Comparison of ENCODE assay signal across 7 cellular contexts in the genomic region with DNA sequence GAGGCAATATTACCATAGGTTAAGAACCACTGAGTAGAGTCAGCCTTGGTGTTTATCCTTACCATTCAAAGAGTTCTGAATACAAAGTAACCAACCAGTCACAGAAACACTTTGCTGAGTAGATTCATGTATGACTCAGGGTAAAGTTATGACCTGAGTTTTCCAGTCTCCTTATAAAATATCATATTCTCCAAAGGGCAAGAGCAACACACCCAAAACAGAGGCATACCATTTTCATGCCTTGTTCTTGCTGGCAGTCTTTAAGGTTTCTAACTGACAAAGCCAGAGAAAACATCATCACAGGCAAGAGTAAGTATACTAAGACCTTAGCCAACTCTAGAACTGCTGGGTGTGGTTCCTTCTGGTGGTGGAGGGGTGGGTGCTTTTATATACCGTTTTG. TPM values are rescaled to one million over a fixed set of nuclear protein-coding genes. Genes with fewer than 3 reads are reported as not detected.
DNase-seq lines count a peak whose midpoint lies in the region; ATAC-seq and TF ChIP-seq lines count a peak whose summit lies in the region.

No MANE protein-coding gene starts in this region.

- no peak for ATAC-seq in HG03342 (IDR thresholded peaks at IDR 0.05; ENCODE audit: unreplicated experiment)
- ATAC-seq in stimulated activated naive B cell treated with anti-CD40 and anti-IgM and Interleukin-4, amounts not matched to agents 10 μg/mL and 1 μg/mL and 100 μg/mL, for 72 hours (replicated peaks), result no peak

- H3K4me3 Mint-ChIP-seq in stimulated activated naive B cell treated with anti-CD40 and anti-IgM and Interleukin-4, amounts not matched to agents 10 μg/mL and 1 μg/mL and 100 μg/mL, for 72 hours, result no peak overlapping the region

- H3K4me3 ChIP-seq in PC-9 (no peak overlapping the region; the same call in 1 of the 2 replicates), skeletal muscle cell (ENCODE audit: low read depth, low read length) (no peak overlapping the region)

- intact Hi-C loops in PC-9 (cut with micrococcal nuclease; ENCODE audit: unreplicated experiment), result no loop called here

- H3K9me3 ChIP-seq in PC-9 (ENCODE audit: insufficient read depth, low read depth), result no peaks in the 10 kb centered on the region

- POLR2A ChIA-PET in PC-9 (lab: Charles Lee; ENCODE audit: unreplicated experiment), result interaction anchor here (0.8 kb wide), 1 partner anchor 10 kb away, joined by 31 read pairs; no protein-coding TSS in a partner anchor

- no peaks in the 10 kb centered on the region for H3K27me3 ChIP-seq in PC-9 (ENCODE audit: insufficient read depth, low read depth)

- CTCF ChIA-PET in PC-9 (lab: Charles Lee), result interaction anchor here (0.6 to 0.7 kb wide), 2 partner anchors 30 to 158 kb away, joined by 3 to 14 read pairs; no protein-coding TSS in a partner anchor

- no TSS peak for BruUV-seq in PC-9 (replicated peaks; lab: Mats Ljungman, UMichigan)

- H3K4me2 ChIP-seq in PC-9, result peak overlapping the region; percentile 50

- H3K27ac ChIP-seq in PC-9 (peak overlapping the region; percentile 65), epithelial cell of prostate (peak overlapping the region; percentile 95)

- H3K27ac Mint-ChIP-seq in stimulated activated naive B cell treated with anti-CD40 and anti-IgM and Interleukin-4, amounts not matched to agents 10 μg/mL and 1 μg/mL and 100 μg/mL, for 72 hours, result no peak overlapping the region

- H3K27me3 Mint-ChIP-seq in stimulated activated naive B cell treated with anti-CD40 and anti-IgM and Interleukin-4, amounts not matched to agents 10 μg/mL and 1 μg/mL and 100 μg/mL, for 72 hours, result no peaks in the 10 kb centered on the region

- H3K36me3 Mint-ChIP-seq in stimulated activated naive B cell treated with anti-CD40 and anti-IgM and Interleukin-4, amounts not matched to agents 10 μg/mL and 1 μg/mL and 100 μg/mL, for 72 hours, result peaks cover 5 to 19% of the 10 kb centered on the region in 2 donors

- peaks cover 3% of the 10 kb centered on the region; the same call in 1 of the 2 replicates for H3K36me3 ChIP-seq in PC-9 (ENCODE audit: low read depth)

- H3F3A ChIP-seq in PC-9 (ENCODE audit: insufficient read depth, low read depth), result peaks cover 60% of the 10 kb centered on the region

- no peak for TF ChIP-seq CTCF in PC-9 (conservative IDR thresholded peaks at IDR 0.05)

- H3K4me1 ChIP-seq in PC-9 (replicated peaks; ENCODE audit: insufficient read depth), result peaks cover 57% of the 10 kb centered on the region

- peaks cover 10 to 44% of the 10 kb centered on the region in 2 donors for H3K4me1 Mint-ChIP-seq in stimulated activated naive B cell treated with anti-CD40 and anti-IgM and Interleukin-4, amounts not matched to agents 10 μg/mL and 1 μg/mL and 100 μg/mL, for 72 hours

- H4K20me1 ChIP-seq in PC-9 (ENCODE audit: insufficient read depth), result peaks cover 16% of the 10 kb centered on the region

- peaks cover 74% of the 10 kb centered on the region for H3K79me2 ChIP-seq in PC-9 (ENCODE audit: low read depth)

- H3K9me3 Mint-ChIP-seq in stimulated activated naive B cell treated with anti-CD40 and anti-IgM and Interleukin-4, amounts not matched to agents 10 μg/mL and 1 μg/mL and 100 μg/mL, for 72 hours, result no peaks in the 10 kb centered on the region

- DNase-seq in EH (ENCODE audit: low read depth) (peak; percentile 96), PC-9 (peak; percentile 51 to 97), epithelial cell of prostate (ENCODE audit: low read depth, low spot score) (peak; percentile 73), skeletal muscle cell (ENCODE audit: low read depth) (peak; percentile 80), NCI-H2107 (lab: John Stamatoyannopoulos, UW) (no peak)
- DNase-seq in stimulated activated naive B cell treated with anti-CD40 and anti-IgM and Interleukin-4, amounts not matched to agents 10 μg/mL and 1 μg/mL and 100 μg/mL, for 72 hours, result no peak

- H3K9me2 ChIP-seq in PC-9 (ENCODE audit: insufficient read depth), result no peaks in the 10 kb centered on the region

- H2AFZ ChIP-seq in PC-9, result no peak overlapping the region

RNA-seq across cellular contexts. Expression of gene ATL3, which starts 3.2 kb away (rescaled TPM):
- total RNA-seq in PC-9 (2021), result 78.5 and 98.3 TPM in 2 replicates

RNA-seq across cellular contexts. Expression of gene RTN3, which starts 13.3 kb away (rescaled TPM):
- 220 and 279 TPM in 2 replicates for total RNA-seq in PC-9 (2021)

RNA-seq across cellular contexts. Expression of gene PLAAT3, which starts 53.8 kb away (rescaled TPM):
- 240 and 266 TPM in 2 replicates for total RNA-seq in PC-9 (2021)

Comparison
In these comparisons a context has a peak if more than half of its experiments do, and no peak if none do; other contexts are left out.
1. DNase-seq: peak in EH (single experiment), PC-9 (2 of 2), epithelial cell of prostate (single experiment) and skeletal muscle cell (single experiment); none in NCI-H2107 (single experiment) and stimulated activated naive B cell treated with anti-CD40 and anti-IgM and Interleukin-4, amounts not matched to agents 10 μg/mL and 1 μg/mL and 100 μg/mL, for 72 hours (single experiment).